In the genomic region with DNA sequence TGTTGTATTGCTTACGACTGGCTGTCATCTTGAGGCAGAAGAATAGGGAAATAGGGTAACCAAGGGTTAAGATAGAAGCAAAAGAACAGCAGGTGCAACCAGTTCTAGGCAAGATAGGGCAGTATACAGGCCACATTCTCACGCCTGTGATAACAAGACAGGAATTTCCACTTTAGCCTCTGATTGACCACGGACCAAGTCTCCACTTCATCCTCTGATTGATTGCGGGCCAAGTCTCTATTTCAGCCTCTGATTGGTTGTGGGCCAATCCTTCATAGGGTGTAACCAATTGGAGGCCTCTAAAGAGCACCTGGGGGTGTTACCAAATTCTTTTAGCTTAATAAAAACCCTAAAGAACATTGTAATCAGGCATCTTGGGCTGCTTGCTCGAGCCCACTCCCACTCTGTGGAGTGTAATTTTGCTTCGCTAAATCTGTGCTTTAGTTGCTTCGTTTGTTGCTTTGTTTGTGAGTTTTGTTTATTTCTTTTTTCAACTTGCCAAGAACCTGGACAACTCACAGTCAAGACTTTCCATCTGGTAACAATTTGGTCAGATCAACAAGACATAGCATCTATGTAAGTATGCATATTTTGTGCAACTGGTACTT, we compare ENCODE assay signal across 2 cellular contexts.
TF ChIP-seq lines count a peak whose summit lies in the region.

No MANE protein-coding gene starts in this region.

TF ChIP-seq in HepG2, 621 proteins besides CTCF, POLR2A, EP300 and RAD21:
- TF ChIP-seq, protein P1, sequence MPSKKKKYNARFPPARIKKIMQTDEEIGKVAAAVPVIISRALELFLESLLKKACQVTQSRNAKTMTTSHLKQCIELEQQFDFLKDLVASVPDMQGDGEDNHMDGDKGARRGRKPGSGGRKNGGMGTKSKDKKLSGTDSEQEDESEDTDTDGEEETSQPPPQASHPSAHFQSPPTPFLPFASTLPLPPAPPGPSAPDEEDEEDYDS (CRISPR knock-in tag; IDR thresholded peaks at IDR 0.05) = no peak
- TF ChIP-seq NFYB (CRISPR knock-in tag; IDR thresholded peaks at IDR 0.05) (0 out of 2 replicates have a peak, but pooled peaks have one; percentile 16), NFYC (CRISPR knock-in tag; IDR thresholded peaks at IDR 0.05) (peak; percentile 53)

TF ChIP-seq in GM12878, 131 proteins besides CTCF, POLR2A, EP300 and RAD21:
- TF ChIP-seq, protein P2, sequence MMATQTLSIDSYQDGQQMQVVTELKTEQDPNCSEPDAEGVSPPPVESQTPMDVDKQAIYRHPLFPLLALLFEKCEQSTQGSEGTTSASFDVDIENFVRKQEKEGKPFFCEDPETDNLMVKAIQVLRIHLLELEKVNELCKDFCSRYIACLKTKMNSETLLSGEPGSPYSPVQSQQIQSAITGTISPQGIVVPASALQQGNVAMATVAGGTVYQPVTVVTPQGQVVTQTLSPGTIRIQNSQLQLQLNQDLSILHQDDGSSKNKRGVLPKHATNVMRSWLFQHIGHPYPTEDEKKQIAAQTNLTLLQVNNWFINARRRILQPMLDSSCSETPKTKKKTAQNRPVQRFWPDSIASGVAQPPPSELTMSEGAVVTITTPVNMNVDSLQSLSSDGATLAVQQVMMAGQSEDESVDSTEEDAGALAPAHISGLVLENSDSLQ (IDR thresholded peaks at IDR 0.05) = peak; percentile 73
- TF ChIP-seq, protein P3, sequence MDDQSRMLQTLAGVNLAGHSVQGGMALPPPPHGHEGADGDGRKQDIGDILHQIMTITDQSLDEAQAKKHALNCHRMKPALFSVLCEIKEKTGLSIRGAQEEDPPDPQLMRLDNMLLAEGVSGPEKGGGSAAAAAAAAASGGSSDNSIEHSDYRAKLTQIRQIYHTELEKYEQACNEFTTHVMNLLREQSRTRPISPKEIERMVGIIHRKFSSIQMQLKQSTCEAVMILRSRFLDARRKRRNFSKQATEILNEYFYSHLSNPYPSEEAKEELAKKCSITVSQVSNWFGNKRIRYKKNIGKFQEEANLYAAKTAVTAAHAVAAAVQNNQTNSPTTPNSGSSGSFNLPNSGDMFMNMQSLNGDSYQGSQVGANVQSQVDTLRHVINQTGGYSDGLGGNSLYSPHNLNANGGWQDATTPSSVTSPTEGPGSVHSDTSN (IDR thresholded peaks at IDR 0.05; ENCODE audit: insufficient replicate concordance, low read depth, low read length) = peak; percentile 71
- no peak for TF ChIP-seq SMAD5 (IDR thresholded peaks at IDR 0.05; ENCODE audit: low read depth)
